Comparison of ENCODE assay signal across 8 cellular contexts in genomic region chr5:139788294-139788875, GRCh38. TPM values are rescaled to one million over a fixed set of nuclear protein-coding genes. Genes with fewer than 3 reads are reported as not detected.
DNase-seq lines count a peak whose midpoint lies in the region; ATAC-seq and TF ChIP-seq lines count a peak whose summit lies in the region.

No MANE protein-coding gene starts in this region.

- H3K9me3 ChIP-seq in HEK293 (ENCODE audit: control insufficient read depth, insufficient read depth, low read depth, low read length): no peaks in the 10 kb centered on the region
- H3K9me3 ChIP-seq in spleen: no peaks in the 10 kb centered on the region

- H3K4me3 ChIP-seq in HEK293 (ENCODE audit: low read depth, low read length) (no peak overlapping the region), brain microvascular endothelial cell (ENCODE audit: low read depth, low read length) (peak overlapping the region; percentile 63), spleen (peak overlapping the region in 7 of 8 donors; percentile 32 to 72 (median 61))

- DNase-seq in brain microvascular endothelial cell: no peak
- peak; percentile 65 for DNase-seq in islet precursor cell
- no peak for DNase-seq in spleen
- DNase-seq in NCI-H226: no peak
- no peak for DNase-seq in activated CD8-positive, alpha-beta T cell treated with anti-CD3 and anti-CD28 coated beads for 36 hours
- no peak for DNase-seq in activated CD4-positive, alpha-beta T cell treated with anti-CD3 and anti-CD28 coated beads for 48 hours

- no peaks in the 10 kb centered on the region for H3K4me1 Mint-ChIP-seq in activated CD8-positive, alpha-beta T cell treated with anti-CD3 and anti-CD28 coated beads for 36 hours (ENCODE audit: low read depth)

- peaks cover 13% of the 10 kb centered on the region for H3K27me3 Mint-ChIP-seq in activated CD8-positive, alpha-beta T cell treated with anti-CD3 and anti-CD28 coated beads for 36 hours

- H3K36me3 ChIP-seq in HEK293 (ENCODE audit: control insufficient read depth in 2 of 2, insufficient read depth in 1 of 2, low read length in 2 of 2) (no peaks in the 10 kb centered on the region), brain microvascular endothelial cell (replicated peaks) (no peaks in the 10 kb centered on the region), spleen (no peaks in the 10 kb centered on the region)

- 47 to 67% (median 54%) methylated on average over 7 to 32 of the region's 32 CpGs for WGBS in spleen, 5 donors

- H3K27ac ChIP-seq in HEK293 (ENCODE audit: extremely low read depth, low read depth, low read length) (no peak overlapping the region; the same call in 1 of the 2 replicates), brain microvascular endothelial cell (no peak overlapping the region), spleen (peak overlapping the region in 1 of 8 donors; percentile 41)

- in situ Hi-C loops in brain microvascular endothelial cell (cut with HindIII; ENCODE audit: low pct_ligation_motif_present, low sequenced_read_pairs): no loop called here

- POLR2A ChIA-PET in HEK293 (lab: Yijun Ruan, JAX): interaction anchor here (1.3 kb wide), 1 partner anchor 10 kb away, joined by 3 read pairs; no protein-coding TSS in a partner anchor
- POLR2A ChIA-PET in activated CD8-positive, alpha-beta T cell treated with anti-CD3 and anti-CD28 coated beads for 36 hours (lab: Charles Lee): no interaction called here

- CTCF ChIA-PET in HEK293 (lab: Yijun Ruan, JAX): interaction anchor here (0.6 to 5.1 kb wide), 23 partner anchors 9 to 567 kb away, joined by 3 to 214 read pairs (median 4); partner anchors contain the start of gene PSD2
- CTCF ChIA-PET in activated CD8-positive, alpha-beta T cell treated with anti-CD3 and anti-CD28 coated beads for 36 hours (lab: Charles Lee): interaction anchor here (0.9 to 6.8 kb wide), 15 partner anchors 9 to 181 kb away, joined by 3 to 186 read pairs (median 17); no protein-coding TSS in a partner anchor

- no peak for ATAC-seq in activated CD8-positive, alpha-beta T cell treated with anti-CD3 and anti-CD28 coated beads for 36 hours
- ATAC-seq in HG02852 (IDR thresholded peaks at IDR 0.05; ENCODE audit: unreplicated experiment): no peak

- TF ChIP-seq CTCF in HEK293 (tag by site-specific recombination; IDR thresholded peaks at IDR 0.05): 0 out of 2 replicates have a peak, but pooled peaks have one; percentile 1
- TF ChIP-seq CTCF in brain microvascular endothelial cell (IDR thresholded peaks at IDR 0.05; ENCODE audit: low read depth, low read length, missing control alignments): no peak
- TF ChIP-seq CTCF in spleen (IDR thresholded peaks at IDR 0.05 in 8 of 11, conservative IDR thresholded peaks at IDR 0.05 in 3 of 11): no peak
- TF ChIP-seq CTCF in activated CD8-positive, alpha-beta T cell treated with anti-CD3 and anti-CD28 coated beads for 36 hours (IDR thresholded peaks at IDR 0.05): no peak

- H3K9me3 Mint-ChIP-seq in activated CD8-positive, alpha-beta T cell treated with anti-CD3 and anti-CD28 coated beads for 36 hours: no peaks in the 10 kb centered on the region

- intact Hi-C loops in spleen (cut with DNase I; ENCODE audit: low total_unique reads): loop anchor here (5.0 kb wide), 2 partner anchors 59 to 74 kb away; no protein-coding TSS in a partner anchor
- intact Hi-C loops in activated CD8-positive, alpha-beta T cell treated with anti-CD3 and anti-CD28 coated beads for 36 hours (cut with micrococcal nuclease): no loop called here

- TF ChIP-seq POLR2A in spleen (IDR thresholded peaks at IDR 0.05): no peak

- no peak overlapping the region for H3K4me3 Mint-ChIP-seq in activated CD8-positive, alpha-beta T cell treated with anti-CD3 and anti-CD28 coated beads for 36 hours

- H3K4me1 ChIP-seq in HEK293 (ENCODE audit: control insufficient read depth, insufficient read depth, low read length) (no peaks in the 10 kb centered on the region), spleen (peaks cover 3 to 16% (median 12%) of the 10 kb centered on the region in 6 donors)

- no peak overlapping the region for H3K27ac Mint-ChIP-seq in activated CD8-positive, alpha-beta T cell treated with anti-CD3 and anti-CD28 coated beads for 36 hours

- H3K36me3 Mint-ChIP-seq in activated CD8-positive, alpha-beta T cell treated with anti-CD3 and anti-CD28 coated beads for 36 hours (ENCODE audit: low read depth): no peaks in the 10 kb centered on the region

- H3K27me3 ChIP-seq in brain microvascular endothelial cell (replicated peaks): peaks cover 7% of the 10 kb centered on the region
- H3K27me3 ChIP-seq in spleen (replicated peaks in 1 of 7): peaks cover 0 to 44% (median 0%) of the 10 kb centered on the region in 7 donors

TF ChIP-seq in HEK293, 187 proteins besides CTCF, POLR2A, EP300 and RAD21:
- TF ChIP-seq REST (tag by site-specific recombination; IDR thresholded peaks at IDR 0.05) (no peak), ZNF341 (tag by site-specific recombination; IDR thresholded peaks at IDR 0.05; ENCODE audit: low read depth) (no peak), SCRT1 (tag by site-specific recombination; IDR thresholded peaks at IDR 0.05; ENCODE audit: borderline replicate concordance) (no peak), ZBTB1 (tag by site-specific recombination; IDR thresholded peaks at IDR 0.05) (no peak), ZBTB48 (tag by site-specific recombination; IDR thresholded peaks at IDR 0.05) (0 out of 2 replicates have a peak, but pooled peaks have one; percentile 41), GLIS2 (tag by site-specific recombination; IDR thresholded peaks at IDR 0.05) (peak; percentile 25; the same call in 1 of the 2 replicates)

RNA-seq across cellular contexts. Expression of gene PSD2, which starts 7.2 kb away (rescaled TPM):
- under 1 TPM in 6 of 7 donors, not detected in 1; 0.09 to 0.42 (median 0.25) TPM for total RNA-seq in spleen
- polyA plus RNA-seq in spleen: under 1 TPM; 0.03 to 0.24 (median 0.05) TPM
- total RNA-seq in activated CD8-positive, alpha-beta T cell treated with anti-CD3 and anti-CD28 coated beads for 36 hours: under 1 TPM in 1 of 2 experiments, not detected in 1; 0.14 TPM
